20 cellular contexts compared by ENCODE assay signal in genomic region chr1:91775227-91775626, GRCh38.
"Had no signal": no experiment of that assay in that cellular context is flagged by ENCODE, and none has a peak within 500 bp of the region (broad histone marks: within the 10 kb centered on the region; RNA-seq: fewer than 3 reads in every experiment).

No MANE protein-coding gene starts in this region.

- H3K36me3 ChIP-seq: pancreas, right atrium auricular region, suprapubic skin, tibial nerve had no signal

- H3K27me3 ChIP-seq: pancreas, right atrium auricular region, suprapubic skin, tibial nerve had no signal

- H3K4me3 Mint-ChIP-seq: activated naive CD8-positive, alpha-beta T cell treated with anti-CD3 and anti-CD28 coated beads, Interleukin-2, amount 10 ng/mL, durations not matched to agents 7 days and 5 days; activated T-cell treated with anti-CD3 and anti-CD28 coated beads, Interleukin-2, amount 50 U/mL, for 4 hours; naive thymus-derived CD4-positive, alpha-beta T cell; stimulated activated naive CD8-positive, alpha-beta T cell treated with anti-CD3 and anti-CD28 coated beads, Interleukin-15, amount 100 ng/mL, for 72 hours; WTC11 had no signal

- H3K9me3 Mint-ChIP-seq: activated naive CD8-positive, alpha-beta T cell treated with anti-CD3 and anti-CD28 coated beads, Interleukin-2, amount 10 ng/mL, durations not matched to agents 7 days and 5 days; activated T-cell treated with anti-CD3 and anti-CD28 coated beads, Interleukin-2, amount 50 U/mL, for 4 hours; activated T-helper 2 cell treated with anti-CD3 and anti-CD28 coated beads, Interferon-gamma antibody, Interleukin-2, Interleukin-4, amounts not matched to agents 10 μg/mL and 5 μg/mL and 100 μg/mL, durations not matched to agents 14 hours and 24 hours and 36 hours; stimulated activated naive CD8-positive, alpha-beta T cell treated with anti-CD3 and anti-CD28 coated beads, Interleukin-15, amount 100 ng/mL, for 72 hours; WTC11 had no signal

- H3K27me3 Mint-ChIP-seq: naive thymus-derived CD4-positive, alpha-beta T cell; stimulated activated naive CD8-positive, alpha-beta T cell treated with anti-CD3 and anti-CD28 coated beads, Interleukin-15, amount 100 ng/mL, for 72 hours had no signal

- H3K36me3 Mint-ChIP-seq: WTC11 had no signal

- DNase-seq: activated CD8-positive, alpha-beta memory T cell treated with anti-CD3 and anti-CD28 coated beads, Interleukin-2, amount 50 U/mL, for 48 hours; activated naive CD4-positive, alpha-beta T cell treated with Interleukin-2 at 50 U/mL for 16 hours; activated naive CD8-positive, alpha-beta T cell treated with anti-CD3 and anti-CD28 coated beads, Interleukin-2, amount 10 ng/mL, durations not matched to agents 7 days and 5 days; activated T-cell treated with anti-CD3 and anti-CD28 coated beads, Interleukin-2, amount 50 U/mL, for 4 hours; amygdala; cortex of kidney; erythroblast; kidney; naive thymus-derived CD4-positive, alpha-beta T cell; pancreas; psoas muscle; stimulated activated CD4-positive, alpha-beta T cell treated with anti-CD3 and anti-CD28 coated beads, Interleukin-1b, Interleukin-23, amount 100 ng/mL, for 48 hours; stimulated activated naive CD8-positive, alpha-beta T cell treated with anti-CD3 and anti-CD28 coated beads, Interleukin-15, amount 100 ng/mL, for 72 hours; T1000 had no signal

- H3K9me3 ChIP-seq: pancreas, psoas muscle, right atrium auricular region, suprapubic skin, tibial nerve had no signal

- ATAC-seq: activated T-cell treated with anti-CD3 and anti-CD28 coated beads, Interleukin-2, amount 50 U/mL, for 4 hours; naive thymus-derived CD4-positive, alpha-beta T cell; pancreas; psoas muscle; stimulated activated naive CD8-positive, alpha-beta T cell treated with anti-CD3 and anti-CD28 coated beads, Interleukin-15, amount 100 ng/mL, for 72 hours; WTC11 had no signal

- H3K27ac ChIP-seq: psoas muscle, right atrium auricular region had no signal

- H3K4me1 Mint-ChIP-seq: stimulated activated naive CD8-positive, alpha-beta T cell treated with anti-CD3 and anti-CD28 coated beads, Interleukin-15, amount 100 ng/mL, for 72 hours had no signal

- H3K4me3 ChIP-seq: lung, pancreas, psoas muscle, right atrium auricular region, suprapubic skin, tibial nerve had no signal

- H3K27ac Mint-ChIP-seq: activated naive CD8-positive, alpha-beta T cell treated with anti-CD3 and anti-CD28 coated beads, Interleukin-2, amount 10 ng/mL, durations not matched to agents 7 days and 5 days; activated T-helper 2 cell treated with anti-CD3 and anti-CD28 coated beads, Interferon-gamma antibody, Interleukin-2, Interleukin-4, amounts not matched to agents 10 μg/mL and 5 μg/mL and 100 μg/mL, durations not matched to agents 14 hours and 24 hours and 36 hours; stimulated activated naive CD8-positive, alpha-beta T cell treated with anti-CD3 and anti-CD28 coated beads, Interleukin-15, amount 100 ng/mL, for 72 hours; WTC11 had no signal
